ENCODE assay signal across 35 cellular contexts in the genomic region with DNA sequence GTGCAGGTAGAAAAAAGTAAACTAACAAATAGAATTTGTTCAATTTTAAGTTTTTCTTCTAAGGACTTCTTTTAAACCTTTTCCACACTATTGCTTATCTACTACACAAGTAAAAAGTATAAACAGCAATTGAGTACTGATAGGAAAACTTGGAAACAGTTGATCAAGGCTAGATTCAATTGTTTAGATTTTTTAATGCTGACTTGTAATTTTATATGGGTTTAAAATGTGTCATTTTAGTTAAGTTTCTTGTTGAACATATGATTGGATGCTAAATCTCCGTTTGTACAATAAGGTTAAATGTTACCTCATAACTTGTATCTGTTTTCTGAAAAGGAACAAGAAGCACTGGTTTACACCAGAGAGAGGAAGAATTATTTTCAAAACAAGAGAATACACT. TPM values are rescaled to one million over a fixed set of nuclear protein-coding genes. Genes with fewer than 3 reads are reported as not detected.
"Had no signal": no experiment of that assay in that cellular context is flagged by ENCODE, and none has a peak within 500 bp of the region (broad histone marks: within the 10 kb centered on the region; RNA-seq: fewer than 3 reads in every experiment).

No MANE protein-coding gene starts in this region.

- DNase-seq: activated B cell treated with CpG ODN at 0.5 μM for 24 hours; activated CD4-positive, alpha-beta T cell treated with anti-CD3 and anti-CD28 coated beads for 48 hours; activated CD4-positive, alpha-beta T cell treated with anti-CD3 and anti-CD28 coated beads, Interleukin-2, amount 50 U/mL, for 1 hour; activated CD4-positive, alpha-beta T cell treated with anti-CD3 and anti-CD28 coated beads, Interleukin-2, amount 50 U/mL, for 48 hours; activated CD8-positive, alpha-beta memory T cell treated with anti-CD3 and anti-CD28 coated beads for 24 hours; activated CD8-positive, alpha-beta T cell treated with anti-CD3 and anti-CD28 coated beads for 36 hours; activated effector memory CD4-positive, alpha-beta T cell treated with Interleukin-2 at 50 U/mL for 16 hours; activated gamma-delta T cell treated with Interleukin-2 at 50 U/mL for 16 hours; activated naive CD4-positive, alpha-beta T cell treated with anti-CD3 and anti-CD28 coated beads, Interleukin-2, amount 50 U/mL, for 16 hours; activated naive CD4-positive, alpha-beta T cell treated with Interleukin-2 at 50 U/mL for 16 hours; activated T-cell treated with anti-CD3 and anti-CD28 coated beads, Interleukin-2, amount 50 U/mL, for 4 hours; amniotic stem cell; anterior cingulate cortex; brain microvascular endothelial cell; dorsolateral prefrontal cortex; effector memory CD4-positive, alpha-beta T cell; endodermal cell; foreskin fibroblast; glutamatergic neuron; heart left ventricle; T-helper 17 cell; T1000 had no signal

- H3K4me3 Mint-ChIP-seq: activated B cell treated with CpG ODN at 0.5 μM for 24 hours; activated CD8-positive, alpha-beta T cell treated with anti-CD3 and anti-CD28 coated beads for 36 hours; activated naive CD8-positive, alpha-beta T cell; activated T-cell treated with anti-CD3 and anti-CD28 coated beads, Interleukin-2, amount 50 U/mL, for 4 hours; activated T-helper 17 cell treated with anti-CD3 and anti-CD28 coated beads, Interleukin-2, amount 50 U/mL, for 72 hours; central memory CD8-positive, alpha-beta T cell; dendritic cell treated with granulocyte-macrophage colony-stimulating factor and Interleukin-4, amounts not matched to agents 40 ng/mL and 50 ng/mL, for 4 days; endodermal cell; T-helper 17 cell; T-helper 2 cell treated with Interferon-gamma antibody and Interleukin-4, amounts not matched to agents 5 μg/mL and 100 μg/mL, for 36 hours had no signal

- H3K27ac ChIP-seq: brain microvascular endothelial cell, coronary artery, dorsolateral prefrontal cortex, heart left ventricle, WERI-Rb-1 had no signal

- H3K36me3 Mint-ChIP-seq: activated naive CD8-positive, alpha-beta T cell had no signal

- FAIRE-seq: astrocyte, bronchial epithelial cell, frontal cortex had no signal

- H3K27ac Mint-ChIP-seq: activated B cell treated with CpG ODN at 0.5 μM for 24 hours; activated CD8-positive, alpha-beta T cell treated with anti-CD3 and anti-CD28 coated beads for 36 hours; activated naive CD8-positive, alpha-beta T cell; activated T-helper 17 cell treated with anti-CD3 and anti-CD28 coated beads, Interleukin-2, amount 50 U/mL, for 72 hours; dendritic cell treated with granulocyte-macrophage colony-stimulating factor and Interleukin-4, amounts not matched to agents 40 ng/mL and 50 ng/mL, for 4 days; endodermal cell; T-helper 17 cell; T-helper 2 cell treated with Interferon-gamma antibody and Interleukin-4, amounts not matched to agents 5 μg/mL and 100 μg/mL, for 36 hours had no signal

- H3K27me3 Mint-ChIP-seq: activated B cell treated with CpG ODN at 0.5 μM for 24 hours; activated CD8-positive, alpha-beta T cell treated with anti-CD3 and anti-CD28 coated beads for 36 hours; activated naive CD8-positive, alpha-beta T cell; activated T-helper 17 cell treated with anti-CD3 and anti-CD28 coated beads, Interleukin-2, amount 50 U/mL, for 72 hours; central memory CD8-positive, alpha-beta T cell; dendritic cell treated with granulocyte-macrophage colony-stimulating factor and Interleukin-4, amounts not matched to agents 40 ng/mL and 50 ng/mL, for 4 days; T-helper 17 cell had no signal

- H3K9me3 ChIP-seq: heart left ventricle had no signal

- ATAC-seq: activated CD4-positive, CD25-positive, alpha-beta regulatory T cell treated with anti-CD3 and anti-CD28 coated beads, Interleukin-2, amount 50 U/mL, for 24 hours; activated CD8-positive, alpha-beta T cell treated with anti-CD3 and anti-CD28 coated beads for 36 hours; activated T-cell treated with anti-CD3 and anti-CD28 coated beads, Interleukin-2, amount 50 U/mL, for 4 hours; activated T-helper 17 cell treated with anti-CD3 and anti-CD28 coated beads, Interleukin-2, amount 50 U/mL, for 72 hours; esophagus mucosa; heart left ventricle; T-helper 17 cell had no signal

- H3K27me3 ChIP-seq: brain microvascular endothelial cell, dorsolateral prefrontal cortex, heart left ventricle had no signal

- H3K4me3 ChIP-seq: coronary artery, dorsolateral prefrontal cortex, heart left ventricle had no signal

- H3K36me3 ChIP-seq: brain microvascular endothelial cell had no signal

- H3K9me3 Mint-ChIP-seq: activated B cell treated with CpG ODN at 0.5 μM for 24 hours; activated CD8-positive, alpha-beta T cell treated with anti-CD3 and anti-CD28 coated beads for 36 hours; activated T-cell treated with anti-CD3 and anti-CD28 coated beads, Interleukin-2, amount 50 U/mL, for 4 hours; activated T-helper 17 cell treated with anti-CD3 and anti-CD28 coated beads, Interleukin-2, amount 50 U/mL, for 72 hours; central memory CD8-positive, alpha-beta T cell; dendritic cell treated with granulocyte-macrophage colony-stimulating factor and Interleukin-4, amounts not matched to agents 40 ng/mL and 50 ng/mL, for 4 days; endodermal cell; T-helper 2 cell treated with Interferon-gamma antibody and Interleukin-4, amounts not matched to agents 5 μg/mL and 100 μg/mL, for 36 hours had no signal

RNA-seq across cellular contexts. Expression of a gene that starts 50.8 kb away (rescaled TPM):
- total RNA-seq: epithelial cell of proximal tubule, esophagus mucosa had no signal
